18 cellular contexts compared by ENCODE assay signal in the genomic region with DNA sequence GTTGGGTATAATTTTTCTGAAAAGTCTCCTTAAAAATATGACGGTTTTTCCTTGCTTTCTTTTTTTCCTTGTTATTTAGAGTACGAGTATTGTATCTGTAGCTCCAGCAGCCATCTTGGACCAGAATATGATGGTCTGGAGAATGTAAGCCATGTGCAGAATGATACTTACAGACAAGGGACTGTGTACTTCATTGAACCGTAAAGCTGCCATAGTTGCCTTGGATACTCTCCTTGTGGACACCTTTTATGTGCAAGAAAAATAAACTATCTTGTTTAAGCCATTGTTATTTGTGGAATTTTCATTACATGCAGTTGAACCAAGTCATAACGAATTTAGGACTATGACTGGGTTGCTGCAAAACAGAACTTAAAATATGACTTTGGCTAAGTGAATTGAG.
A peak's percentile ranks its signal among the peaks of the same experiment; 100 is the strongest.
DNase-seq lines count a peak whose midpoint lies in the region; ATAC-seq and FAIRE-seq lines count a peak whose summit lies in the region.
"Had no signal": no experiment of that assay in that cellular context is flagged by ENCODE, and none has a peak within 500 bp of the region (broad histone marks: within the 10 kb centered on the region; RNA-seq: fewer than 3 reads in every experiment).

No MANE protein-coding gene starts in this region.

- no peaks in the 10 kb centered on the region for H3K36me3 ChIP-seq in rectal smooth muscle tissue (ENCODE audit: control insufficient read depth, insufficient read depth, low read length)
- H3K36me3 ChIP-seq: HAP-1 had no signal

- H3K27me3 ChIP-seq in rectal smooth muscle tissue (ENCODE audit: control insufficient read depth, insufficient read depth, low read length) = no peaks in the 10 kb centered on the region

- no peak overlapping the region for H3K9ac ChIP-seq in rectal smooth muscle tissue (ENCODE audit: low read length)

- H3K27ac ChIP-seq in rectal smooth muscle tissue (ENCODE audit: low read depth, low read length) = peak overlapping the region; percentile 65
- H3K27ac ChIP-seq: 22Rv1 had no signal

- no peak for ATAC-seq in GM18498 (IDR thresholded peaks at IDR 0.05; ENCODE audit: unreplicated experiment)

- no peak overlapping the region for H3K4me3 ChIP-seq in rectal smooth muscle tissue (ENCODE audit: low read length)
- H3K4me3 ChIP-seq: HAP-1 had no signal

- peak; percentile 95 for FAIRE-seq in endometrium (lab: Jason Lieb, UNC)
- FAIRE-seq: GM12892, GM19239, H1 had no signal

- DNase-seq in DMS53 (lab: John Stamatoyannopoulos, UW) (peak; percentile 32), DMS53 treated with DMSO at 0.1 percent for 48 hours (lab: John Stamatoyannopoulos, UW; ENCODE audit: unreplicated experiment) (no peak), NCI-H774 (lab: John Stamatoyannopoulos, UW) (no peak)
- no peak for DNase-seq in activated CD4-positive, alpha-beta T cell treated with anti-CD3 and anti-CD28 coated beads for 48 hours
- DNase-seq: Caco-2; CD8-positive, alpha-beta memory T cell; DMS79; EL; GDM1; IMR-90 had no signal

- H3K4me1 ChIP-seq in rectal smooth muscle tissue (ENCODE audit: control insufficient read depth, insufficient read depth, low read length) = peaks cover 34% of the 10 kb centered on the region
- H3K4me1 ChIP-seq: HAP-1 had no signal
